In the genomic region with DNA sequence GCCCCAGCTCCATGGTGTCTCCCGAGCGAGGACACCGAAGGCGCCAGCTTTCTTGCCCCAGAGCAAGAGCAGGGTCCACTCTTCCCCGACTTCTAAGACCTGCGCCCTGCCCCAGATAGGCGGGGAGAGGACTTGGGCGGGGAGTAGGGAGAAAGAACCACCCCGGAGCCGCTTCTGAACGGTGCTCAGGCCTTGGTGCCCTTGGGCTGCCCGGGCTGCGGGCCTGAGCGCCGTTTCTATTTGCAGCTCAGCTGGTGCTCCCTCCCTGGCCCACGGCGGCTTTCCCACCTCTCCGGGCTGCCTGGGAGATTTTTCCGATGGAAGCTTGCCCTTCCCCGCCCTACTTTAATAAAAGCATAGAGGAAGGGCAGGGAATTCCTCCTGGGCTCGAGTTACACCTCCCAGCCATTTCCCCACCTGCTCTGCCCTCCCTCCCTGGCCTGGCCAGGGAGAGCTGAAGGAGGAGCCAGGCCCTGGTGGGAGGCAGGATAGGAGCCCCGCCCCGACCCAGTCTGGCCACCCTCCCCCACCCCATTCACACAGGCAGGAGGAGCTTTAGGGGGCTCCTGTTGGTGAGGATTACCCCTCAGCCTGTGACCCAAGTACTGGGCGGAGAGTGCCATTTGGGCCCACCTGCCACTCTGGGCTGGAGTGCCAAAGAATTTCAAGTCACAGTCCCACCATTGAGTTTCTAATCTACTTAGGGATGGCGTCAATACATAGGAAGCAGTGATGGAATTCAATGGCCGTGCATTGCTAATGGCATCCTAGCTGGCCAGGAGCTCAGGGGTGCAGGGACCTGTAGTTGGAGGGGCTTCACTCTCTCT, we compare ENCODE assay signal across 8 cellular contexts. TPM values are rescaled to one million over a fixed set of nuclear protein-coding genes. Genes with fewer than 3 reads are reported as not detected.
A peak's percentile ranks its signal among the peaks of the same experiment; 100 is the strongest.
DNase-seq lines count a peak whose midpoint lies in the region; ATAC-seq and TF ChIP-seq lines count a peak whose summit lies in the region.

No MANE protein-coding gene starts in this region.

- no peak for ATAC-seq in activated CD4-positive, alpha-beta T cell treated with anti-CD3 and anti-CD28 coated beads for 36 hours
- no peak for ATAC-seq in GM18498 (IDR thresholded peaks at IDR 0.05; ENCODE audit: unreplicated experiment)

- DNase-seq in activated CD4-positive, alpha-beta T cell treated with anti-CD3 and anti-CD28 coated beads for 36 hours = peak; percentile 17
- DNase-seq in activated CD4-positive, alpha-beta T cell treated with anti-CD3 and anti-CD28 coated beads, Interleukin-2, amount 50 U/mL, for 1 hour = no peak
- peak in 1 of 2 donors; percentile 22 for DNase-seq in cardiac fibroblast (ENCODE audit: low read depth in 2 of 2)
- DNase-seq in left kidney (ENCODE audit: low read depth, low spot score) = peak; percentile 94
- DNase-seq in type B pancreatic cell (ENCODE audit: extremely low spot score, unreplicated experiment) = no peak
- DNase-seq in medulla oblongata (ENCODE audit: extremely low spot score) = no peak
- DNase-seq in globus pallidus (ENCODE audit: low spot score) = no peak

- peaks cover 7% of the 10 kb centered on the region for H3K4me1 Mint-ChIP-seq in activated CD4-positive, alpha-beta T cell treated with anti-CD3 and anti-CD28 coated beads for 36 hours
- peaks cover 17% of the 10 kb centered on the region for H3K4me1 Mint-ChIP-seq in type B pancreatic cell (ENCODE audit: unreplicated experiment)

- no peaks in the 10 kb centered on the region for H3K36me3 Mint-ChIP-seq in activated CD4-positive, alpha-beta T cell treated with anti-CD3 and anti-CD28 coated beads for 36 hours (ENCODE audit: low read depth)
- H3K36me3 Mint-ChIP-seq in type B pancreatic cell = no peaks in the 10 kb centered on the region

- CTCF ChIA-PET in activated CD4-positive, alpha-beta T cell treated with anti-CD3 and anti-CD28 coated beads for 36 hours (lab: Charles Lee) = interaction anchor here (0.5 to 1.6 kb wide), 3 partner anchors 19 to 397 kb away, joined by 3 to 4 read pairs (median 3); no protein-coding TSS in a partner anchor

- peaks cover 5% of the 10 kb centered on the region for H3K27me3 Mint-ChIP-seq in activated CD4-positive, alpha-beta T cell treated with anti-CD3 and anti-CD28 coated beads for 36 hours
- H3K27me3 Mint-ChIP-seq in type B pancreatic cell = peaks cover 24% of the 10 kb centered on the region

- no peaks in the 10 kb centered on the region for H3K9me3 Mint-ChIP-seq in activated CD4-positive, alpha-beta T cell treated with anti-CD3 and anti-CD28 coated beads for 36 hours (ENCODE audit: low read depth)
- H3K9me3 Mint-ChIP-seq in type B pancreatic cell = no peaks in the 10 kb centered on the region

- intact Hi-C loops in activated CD4-positive, alpha-beta T cell treated with anti-CD3 and anti-CD28 coated beads for 36 hours (cut with DNase I, micrococcal nuclease) = loop anchor here (5.0 to 10.0 kb wide), 4 partner anchors 167 to 367 kb away; partner anchors contain the start of genes CSNK2A2 (in 1 of the 2) and GINS3 (in 1 of the 2)

- no peak overlapping the region for H3K4me3 Mint-ChIP-seq in activated CD4-positive, alpha-beta T cell treated with anti-CD3 and anti-CD28 coated beads for 36 hours
- H3K4me3 Mint-ChIP-seq in type B pancreatic cell = peak overlapping the region; percentile 80

- no peak overlapping the region for H3K27ac Mint-ChIP-seq in activated CD4-positive, alpha-beta T cell treated with anti-CD3 and anti-CD28 coated beads for 36 hours
- no peak overlapping the region for H3K27ac Mint-ChIP-seq in type B pancreatic cell

- POLR2A ChIA-PET in activated CD4-positive, alpha-beta T cell treated with anti-CD3 and anti-CD28 coated beads for 36 hours (lab: Charles Lee) = interaction anchor here (0.5 kb wide), 1 partner anchor 459 kb away, joined by 3 read pairs; no protein-coding TSS in a partner anchor

- TF ChIP-seq CTCF in cardiac fibroblast (IDR thresholded peaks at IDR 0.05; ENCODE audit: low read depth, low read length) (no peak), type B pancreatic cell (conservative IDR thresholded peaks at IDR 0.05) (no peak)

- H3K4me3 ChIP-seq in cardiac fibroblast (replicated peaks in 1 of 2; ENCODE audit: low read depth in 2 of 2, low read length in 2 of 2) = peak overlapping the region; percentile 56 to 61

RNA-seq across cellular contexts. Expression of gene MMP15, which starts 2.0 kb away (rescaled TPM):
- under 1 TPM; 0.19 to 0.43 TPM for total RNA-seq in activated CD4-positive, alpha-beta T cell treated with anti-CD3 and anti-CD28 coated beads for 36 hours
- total RNA-seq in type B pancreatic cell (ENCODE audit: low replicate concordance) = 33.2 and 46.3 TPM in 2 replicates

RNA-seq across cellular contexts. Expression of gene USB1, which starts 26.3 kb away (rescaled TPM):
- total RNA-seq in activated CD4-positive, alpha-beta T cell treated with anti-CD3 and anti-CD28 coated beads for 36 hours = 10 to 100 TPM; 37.3 to 38.5 TPM
- 39.7 and 42.9 TPM in 2 replicates for total RNA-seq in type B pancreatic cell (ENCODE audit: low replicate concordance)

RNA-seq across cellular contexts. Expression of gene ZNF319, which starts 27.1 kb away (rescaled TPM):
- 1 to 10 TPM; 5.3 to 6.6 TPM for total RNA-seq in activated CD4-positive, alpha-beta T cell treated with anti-CD3 and anti-CD28 coated beads for 36 hours
- total RNA-seq in type B pancreatic cell (ENCODE audit: low replicate concordance) = 13.7 and 14.2 TPM in 2 replicates

RNA-seq across cellular contexts. Expression of gene CNGB1, which starts 56.6 kb away (rescaled TPM):
- total RNA-seq in activated CD4-positive, alpha-beta T cell treated with anti-CD3 and anti-CD28 coated beads for 36 hours = not detected
- 0.19 and 2.3 TPM in 2 replicates for total RNA-seq in type B pancreatic cell (ENCODE audit: low replicate concordance)

Comparison
In these comparisons a context has a peak if more than half of its experiments do, and no peak if none do; other contexts are left out.
1. DNase-seq: peak in activated CD4-positive, alpha-beta T cell treated with anti-CD3 and anti-CD28 coated beads for 36 hours (single experiment) and left kidney (single experiment); none in activated CD4-positive, alpha-beta T cell treated with anti-CD3 and anti-CD28 coated beads, Interleukin-2, amount 50 U/mL, for 1 hour (single experiment), type B pancreatic cell (single experiment), medulla oblongata (single experiment) and globus pallidus (single experiment).
2. RNA of gene MMP15, which starts 2.0 kb away (total RNA-seq): 33.2 to 46.3 TPM in type B pancreatic cell; 0.19 to 0.43 TPM in activated CD4-positive, alpha-beta T cell treated with anti-CD3 and anti-CD28 coated beads for 36 hours; every median in the first group is over 10 times any median in the second.